Comparison of ENCODE assay signal across 3 cellular contexts in the genomic region with DNA sequence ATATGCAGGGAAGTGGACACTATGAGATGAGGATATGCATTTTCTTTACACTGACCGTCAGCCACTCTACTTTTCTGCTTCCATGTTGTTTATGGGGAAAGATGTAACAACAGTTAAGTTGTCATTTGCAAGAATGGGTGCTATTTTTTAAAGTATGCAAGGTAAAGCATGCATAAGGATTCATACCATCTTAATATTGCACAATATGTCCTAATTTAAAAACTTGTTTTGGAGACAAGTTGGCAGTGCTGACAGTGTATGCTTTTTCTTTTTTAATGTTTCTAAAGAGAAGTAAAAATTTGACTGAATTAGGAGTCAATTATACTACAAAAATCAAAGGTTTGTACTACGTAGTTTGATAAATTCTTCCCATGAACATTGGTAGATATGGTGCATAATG.
TF ChIP-seq lines count a peak whose summit lies in the region.

No MANE protein-coding gene starts in this region.

TF ChIP-seq in HepG2, 621 proteins besides CTCF, POLR2A, EP300 and RAD21:
- TF ChIP-seq ZFP36 (IDR thresholded peaks at IDR 0.05; ENCODE audit: borderline replicate concordance, low read depth, low read length, partially characterized antibody) (no peak), CEBPB (IDR thresholded peaks at IDR 0.05; ENCODE audit: borderline replicate concordance, low read depth, low read length) (peak; percentile 74)
- TF ChIP-seq, protein P1, sequence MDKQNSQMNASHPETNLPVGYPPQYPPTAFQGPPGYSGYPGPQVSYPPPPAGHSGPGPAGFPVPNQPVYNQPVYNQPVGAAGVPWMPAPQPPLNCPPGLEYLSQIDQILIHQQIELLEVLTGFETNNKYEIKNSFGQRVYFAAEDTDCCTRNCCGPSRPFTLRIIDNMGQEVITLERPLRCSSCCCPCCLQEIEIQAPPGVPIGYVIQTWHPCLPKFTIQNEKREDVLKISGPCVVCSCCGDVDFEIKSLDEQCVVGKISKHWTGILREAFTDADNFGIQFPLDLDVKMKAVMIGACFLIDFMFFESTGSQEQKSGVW (CRISPR knock-in tag; IDR thresholded peaks at IDR 0.05; ENCODE audit: borderline replicate concordance), result no peak
TF ChIP-seq in HepG2: peak in this region for 1.

TF ChIP-seq in IMR-90, 13 proteins besides CTCF, POLR2A, EP300 and RAD21:
- no peak for TF ChIP-seq BHLHE40 (IDR thresholded peaks at IDR 0.05; ENCODE audit: low read depth, low read length)
- peak; percentile 73 for TF ChIP-seq CEBPB (IDR thresholded peaks at IDR 0.05; ENCODE audit: low read depth, low read length)
TF ChIP-seq in IMR-90: peak in this region for 1.

TF ChIP-seq in K562, 482 proteins besides CTCF, POLR2A, EP300 and RAD21:
- TF ChIP-seq CEBPB (tag; IDR thresholded peaks at IDR 0.05) (peak; percentile 55; the same call in 1 of the 2 replicates), ZNF407 (IDR thresholded peaks at IDR 0.05; ENCODE audit: low read depth) (no peak), ASH1L (IDR thresholded peaks at IDR 0.05; ENCODE audit: borderline replicate concordance, low read depth, partially characterized antibody) (no peak), CEBPG (CRISPR knock-in tag; IDR thresholded peaks at IDR 0.05) (no peak), CEBPG (tag; conservative IDR thresholded peaks at IDR 0.05 in 1 of 2, IDR thresholded peaks at IDR 0.05 in 1 of 2) (peak in 1 of 2 experiments; percentile 66; a peak in 2 of 4 replicates), ELF4 (CRISPR knock-in tag; IDR thresholded peaks at IDR 0.05) (no peak), MYC (IDR thresholded peaks at IDR 0.05; ENCODE audit: low read depth, low read length) (no peak), MYC (CRISPR knock-in tag; IDR thresholded peaks at IDR 0.05; ENCODE audit: borderline replicate concordance, low read depth) (no peak), KHSRP (IDR thresholded peaks at IDR 0.05) (no peak), NONO (IDR thresholded peaks at IDR 0.05; ENCODE audit: low read depth in 2 of 2, low read length in 1 of 2) (no peak), NUFIP1 (IDR thresholded peaks at IDR 0.05; ENCODE audit: partially characterized antibody) (no peak)
